In the genomic region with DNA sequence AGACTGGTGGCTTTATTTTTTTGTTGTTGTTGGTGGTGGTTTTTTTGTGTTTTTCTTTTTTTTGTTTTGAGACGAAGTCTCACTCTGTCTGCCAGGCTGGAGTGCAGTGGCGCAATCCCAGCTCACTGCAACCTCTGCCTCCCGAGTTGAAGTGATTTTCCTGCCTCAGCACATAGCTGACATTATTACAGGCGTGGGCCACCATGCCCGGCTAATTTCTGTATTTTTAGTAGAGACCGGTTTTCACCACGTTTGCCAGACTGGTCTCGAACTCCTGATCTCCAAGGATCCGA, we compare ENCODE assay signal across 8 cellular contexts. TPM values are rescaled to one million over a fixed set of nuclear protein-coding genes. Genes with fewer than 3 reads are reported as not detected.
DNase-seq lines count a peak whose midpoint lies in the region; ATAC-seq, FAIRE-seq and TF ChIP-seq lines count a peak whose summit lies in the region.

No MANE protein-coding gene starts in this region.

- DNase-seq in AG04450 (ENCODE audit: low read depth, low spot score) (no peak), SJSA1 (ENCODE audit: low read depth in 1 of 2, low spot score in 2 of 2) (no peak), fibroblast of gingiva (ENCODE audit: low read depth) (peak; percentile 51), nephron progenitor cell (no peak), GM12892 (ENCODE audit: insufficient read length) (no peak)

- H3K9me3 ChIP-seq in AG04450 (ENCODE audit: control insufficient read depth, insufficient read depth, low read length) = no peaks in the 10 kb centered on the region; the same call in 1 of the 2 replicates
- H3K9me3 ChIP-seq in SJSA1 (replicated peaks) = no peaks in the 10 kb centered on the region

- peaks cover 41% of the 10 kb centered on the region for H3K4me1 Mint-ChIP-seq in nephron progenitor cell

- CTCF ChIA-PET in AG04450 (lab: Charles Lee) = interaction anchor here (1.3 kb wide), 1 partner anchor 9 kb away, joined by 4 read pairs; no protein-coding TSS in a partner anchor

- peaks cover 7% of the 10 kb centered on the region for H3K36me3 Mint-ChIP-seq in nephron progenitor cell (ENCODE audit: low read depth)

- H3K27ac ChIP-seq in AG04450 (ENCODE audit: low read depth, low read length) = no peak overlapping the region
- no peak overlapping the region for H3K27ac ChIP-seq in SJSA1

- ATAC-seq in HG03196 (IDR thresholded peaks at IDR 0.05; ENCODE audit: unreplicated experiment) (no peak), GM21360 (IDR thresholded peaks at IDR 0.05; ENCODE audit: unreplicated experiment) (no peak), HG03159 (IDR thresholded peaks at IDR 0.05; ENCODE audit: unreplicated experiment) (no peak)

- 0 out of 2 replicates have a peak, but pooled peaks cover 2% of the 10 kb centered on the region for H3K36me3 ChIP-seq in SJSA1

- peak overlapping the region; percentile 89 for H3K4me3 Mint-ChIP-seq in nephron progenitor cell

- H3K27me3 ChIP-seq in AG04450 (ENCODE audit: control insufficient read depth, insufficient read depth, low read length) = no peaks in the 10 kb centered on the region
- H3K27me3 ChIP-seq in SJSA1 (replicated peaks) = no peaks in the 10 kb centered on the region

- H3K9me3 Mint-ChIP-seq in nephron progenitor cell = peaks cover 3% of the 10 kb centered on the region

- H3K27me3 Mint-ChIP-seq in nephron progenitor cell (ENCODE audit: low read depth, poor library complexity) = peaks cover 42% of the 10 kb centered on the region

- FAIRE-seq in GM12892 (lab: Jason Lieb, UNC) = no peak

- peaks cover 16% of the 10 kb centered on the region for H3K4me1 ChIP-seq in SJSA1 (replicated peaks)

- TF ChIP-seq CTCF in AG04450 (IDR thresholded peaks at IDR 0.05; ENCODE audit: low read depth, low read length) = no peak
- no peak for TF ChIP-seq CTCF in nephron progenitor cell (IDR thresholded peaks at IDR 0.05)

- peak overlapping the region; percentile 70 for H3K4me3 ChIP-seq in AG04450 (ENCODE audit: low read depth, low read length)
- peak overlapping the region; percentile 48 for H3K4me3 ChIP-seq in SJSA1

- TF ChIP-seq POLR2A in GM12892 (IDR thresholded peaks at IDR 0.05; ENCODE audit: low read depth, low read length) = no peak

- POLR2A ChIA-PET in AG04450 (lab: Yijun Ruan, JAX) = interaction anchor here (1.1 kb wide), 1 partner anchor 12 kb away, joined by 5 read pairs; no protein-coding TSS in a partner anchor

- peak overlapping the region; percentile 29 for H3K27ac Mint-ChIP-seq in nephron progenitor cell

RNA-seq across cellular contexts. Expression of gene SERPINB9, which starts 0.7 kb away (rescaled TPM):
- polyA plus RNA-seq in AG04450 (2011; rRNA removed) = 4.3 and 5.0 TPM in 2 replicates
- polyA minus RNA-seq in AG04450 (2011; rRNA and poly(A)+ RNA removed) = 4.4 and 6.6 TPM in 2 replicates
- 5.0 and 6.8 TPM in 2 replicates for total RNA-seq in SJSA1 (2014; rRNA removed; shearing (Covaris generic))
- polyA plus RNA-seq in GM12892 (2012; ENCODE audit: missing spikeins) = 13.7 TPM
